In genomic region chr12:1517007-1517406, GRCh38 we compare ENCODE assay signal across 10 cellular contexts.
DNase-seq lines count a peak whose midpoint lies in the region; ATAC-seq and TF ChIP-seq lines count a peak whose summit lies in the region.
"Had no signal": no experiment of that assay in that cellular context is flagged by ENCODE, and none has a peak within 500 bp of the region (broad histone marks: within the 10 kb centered on the region; RNA-seq: fewer than 3 reads in every experiment).

No MANE protein-coding gene starts in this region.

- peak; percentile 26 for DNase-seq in DMS 273 (lab: John Stamatoyannopoulos, UW; ENCODE audit: unreplicated experiment)
- DNase-seq in DMS 273 treated with DMSO at 0.1 percent for 48 hours (lab: John Stamatoyannopoulos, UW), result no peak
- peak; percentile 14 for DNase-seq in LoVo (ENCODE audit: low spot score)
- DNase-seq in choroid plexus epithelial cell (ENCODE audit: low read depth), result peak; percentile 75
- DNase-seq in HPDE6-E6E7 (ENCODE audit: extremely low spot score), result no peak
- DNase-seq in natural killer cell treated with Interleukin-12 subunit alpha and Interleukin-12 subunit beta and Interleukin-15 and Interleukin-18, amount 100 ng/mL, for 72 hours (ENCODE audit: low spot score), result no peak
- DNase-seq in G401 (ENCODE audit: low spot score), result no peak
- DNase-seq: esophagus squamous epithelium had no signal

- H2AFZ ChIP-seq in parathyroid adenoma, result no peak overlapping the region

- H3K36me3 ChIP-seq in parathyroid adenoma (ENCODE audit: control insufficient read depth, insufficient read depth, low read length), result no peaks in the 10 kb centered on the region
- H3K36me3 ChIP-seq: esophagus squamous epithelium had no signal

- no peak overlapping the region for H3K9ac ChIP-seq in parathyroid adenoma

- H3K4me2 ChIP-seq in parathyroid adenoma (ENCODE audit: low read length), result no peak overlapping the region

- H3K36me3 Mint-ChIP-seq in natural killer cell treated with Interleukin-12 subunit alpha and Interleukin-12 subunit beta and Interleukin-15 and Interleukin-18, amount 100 ng/mL, for 72 hours, result no peaks in the 10 kb centered on the region

- no peaks in the 10 kb centered on the region for H3K9me3 Mint-ChIP-seq in natural killer cell treated with Interleukin-12 subunit alpha and Interleukin-12 subunit beta and Interleukin-15 and Interleukin-18, amount 100 ng/mL, for 72 hours

- no peak overlapping the region for H3K27ac Mint-ChIP-seq in natural killer cell treated with Interleukin-12 subunit alpha and Interleukin-12 subunit beta and Interleukin-15 and Interleukin-18, amount 100 ng/mL, for 72 hours

- H3K9me3 ChIP-seq in parathyroid adenoma (ENCODE audit: control insufficient read depth, low read length), result no peaks in the 10 kb centered on the region
- H3K9me3 ChIP-seq: esophagus squamous epithelium had no signal

- no peak overlapping the region for H3K4me3 Mint-ChIP-seq in natural killer cell treated with Interleukin-12 subunit alpha and Interleukin-12 subunit beta and Interleukin-15 and Interleukin-18, amount 100 ng/mL, for 72 hours

- H3K79me2 ChIP-seq in parathyroid adenoma, result no peaks in the 10 kb centered on the region

- in situ Hi-C loops in G401 (cut with HindIII; ENCODE audit: low sequenced_read_pairs), result no loop called here

- peaks cover 8% of the 10 kb centered on the region for H3K4me1 ChIP-seq in parathyroid adenoma

- H3K27me3 Mint-ChIP-seq in natural killer cell treated with Interleukin-12 subunit alpha and Interleukin-12 subunit beta and Interleukin-15 and Interleukin-18, amount 100 ng/mL, for 72 hours, result peaks cover 39 to 48% of the 10 kb centered on the region in 2 donors

- no peak overlapping the region for H3K27ac ChIP-seq in parathyroid adenoma
- H3K27ac ChIP-seq: esophagus squamous epithelium had no signal

- H3K4me3 ChIP-seq in choroid plexus epithelial cell (ENCODE audit: low read depth, low read length) (no peak overlapping the region), parathyroid adenoma (ENCODE audit: low read depth, low read length) (no peak overlapping the region)
- H3K4me3 ChIP-seq: esophagus squamous epithelium, skin epidermis had no signal

- H3K27me3 ChIP-seq in parathyroid adenoma (ENCODE audit: control insufficient read depth, insufficient read depth, low read length), result no peaks in the 10 kb centered on the region

- ATAC-seq in natural killer cell treated with Interleukin-12 subunit alpha and Interleukin-12 subunit beta and Interleukin-15 and Interleukin-18, amount 100 ng/mL, for 72 hours, result no peak

- TF ChIP-seq CTCF in choroid plexus epithelial cell (conservative IDR thresholded peaks at IDR 0.05; ENCODE audit: low read depth, low read length) (peak; percentile 64), parathyroid adenoma (IDR thresholded peaks at IDR 0.05) (peak; percentile 26)

- no peaks in the 10 kb centered on the region for H3K4me1 Mint-ChIP-seq in natural killer cell treated with Interleukin-12 subunit alpha and Interleukin-12 subunit beta and Interleukin-15 and Interleukin-18, amount 100 ng/mL, for 72 hours (ENCODE audit: low read depth in 2 of 2)

Comparison
In these comparisons a context has a peak if more than half of its experiments do, and no peak if none do; other contexts are left out.
1. DNase-seq: peak in DMS 273 (single experiment), LoVo (single experiment) and choroid plexus epithelial cell (single experiment); none in DMS 273 treated with DMSO at 0.1 percent for 48 hours (single experiment), HPDE6-E6E7 (single experiment), natural killer cell treated with Interleukin-12 subunit alpha and Interleukin-12 subunit beta and Interleukin-15 and Interleukin-18, amount 100 ng/mL, for 72 hours (single experiment) and G401 (single experiment).